ENCODE assay signal across 9 cellular contexts in the genomic region with DNA sequence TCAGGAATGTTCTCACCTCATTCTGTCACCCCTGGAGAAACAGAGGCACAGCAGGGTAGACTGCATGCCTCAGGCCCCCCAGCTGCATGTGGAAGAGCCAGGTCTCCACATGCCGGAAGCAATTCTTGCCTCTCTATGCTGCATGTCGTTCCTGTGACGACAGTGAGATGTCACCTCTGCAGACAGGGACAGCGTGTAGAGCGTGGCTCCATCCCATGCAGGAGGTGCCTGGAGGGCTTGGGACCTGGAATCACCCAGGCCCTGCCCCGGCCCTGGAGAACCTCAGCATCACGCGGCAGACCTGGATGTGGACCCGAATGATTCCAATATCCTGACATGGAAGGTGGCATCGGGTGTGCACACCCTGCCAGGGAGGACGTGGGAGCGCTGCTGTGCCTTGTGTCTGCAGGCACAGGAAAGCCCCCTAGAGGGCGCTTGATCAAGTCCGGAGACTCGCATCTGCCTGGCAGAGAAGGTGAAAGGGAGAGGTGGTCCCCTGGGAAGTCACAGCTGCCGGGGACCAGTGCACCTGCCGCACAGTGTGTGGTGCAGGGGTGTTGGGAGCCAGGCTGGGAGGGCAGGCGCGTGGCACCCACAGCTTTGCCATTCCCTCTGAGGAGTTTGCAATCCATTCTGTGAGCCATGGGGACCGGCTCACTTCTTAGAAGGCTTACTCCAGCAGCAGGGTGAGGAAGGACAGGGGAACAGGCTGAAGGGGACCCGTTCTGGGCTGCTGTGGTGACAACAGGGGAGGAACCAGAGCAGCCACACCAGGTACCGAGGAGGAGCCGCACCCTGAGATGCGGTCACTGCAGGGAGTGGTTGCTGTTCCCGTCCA. TPM values are rescaled to one million over a fixed set of nuclear protein-coding genes. Genes with fewer than 3 reads are reported as not detected.
A peak's percentile ranks its signal among the peaks of the same experiment; 100 is the strongest.
DNase-seq lines count a peak whose midpoint lies in the region; ATAC-seq and TF ChIP-seq lines count a peak whose summit lies in the region.
"Had no signal": no experiment of that assay in that cellular context is flagged by ENCODE, and none has a peak within 500 bp of the region (broad histone marks: within the 10 kb centered on the region; RNA-seq: fewer than 3 reads in every experiment).

No MANE protein-coding gene starts in this region.

- H3K4me3 ChIP-seq in DOHH2 (ENCODE audit: low read length) (no peak overlapping the region), uterus (no peak overlapping the region)

- ATAC-seq in GM19438 (IDR thresholded peaks at IDR 0.05; ENCODE audit: low read depth, unreplicated experiment) (peak; percentile 86), HG03469 (IDR thresholded peaks at IDR 0.05; ENCODE audit: unreplicated experiment) (peak; percentile 82)

- H4K20me1 ChIP-seq in DOHH2 (ENCODE audit: control insufficient read depth, insufficient read depth, low read depth, low read length), result no peaks in the 10 kb centered on the region

- TF ChIP-seq CTCF in DOHH2 (IDR thresholded peaks at IDR 0.05; ENCODE audit: low read depth, low read length, poor library complexity, severe bottlenecking) (peak; percentile 99), RWPE1 (conservative IDR thresholded peaks at IDR 0.05; ENCODE audit: low read depth) (peak; percentile 50), uterus (IDR thresholded peaks at IDR 0.05) (no peak)

- H3K9me3 ChIP-seq in DOHH2 (ENCODE audit: control insufficient read depth, insufficient read depth, low read length) (no peaks in the 10 kb centered on the region), uterus (no peaks in the 10 kb centered on the region)

- H3F3A ChIP-seq in DOHH2 (ENCODE audit: control insufficient read depth, insufficient read depth), result no peaks in the 10 kb centered on the region

- CTCF ChIA-PET in RWPE1 (lab: Yijun Ruan, JAX), result no interaction called here

- no peaks in the 10 kb centered on the region for H3K9me2 ChIP-seq in DOHH2 (replicated peaks; ENCODE audit: control insufficient read depth, low read length)

- intact Hi-C loops in uterus (cut with DNase I; ENCODE audit: low total_unique reads), result no loop called here

- H3K4me2 ChIP-seq in DOHH2 (ENCODE audit: low read length), result 0 out of 2 replicates have a peak overlapping the region, but pooled peaks have one; percentile 6

- DNase-seq in RWPE1 (ENCODE audit: low spot score) (peak; percentile 17), anterior cingulate cortex (lab: John Stamatoyannopoulos, UW) (peak in 39 of 58 donors; percentile 4 to 61 (median 23)), left kidney (ENCODE audit: low read depth, low spot score) (peak; percentile 84), uterus (no peak)
- peak; percentile 29 to 46 for DNase-seq in stimulated activated CD8-positive, alpha-beta memory T cell treated with anti-CD3 and anti-CD28 coated beads, Interleukin-2, amount 100 ng/mL, for 48 hours (ENCODE audit: low read depth in 2 of 2)

- H3K4me1 ChIP-seq in DOHH2 (ENCODE audit: control insufficient read depth, low read length), result peaks cover 7% of the 10 kb centered on the region
- no peaks in the 10 kb centered on the region for H3K4me1 ChIP-seq in uterus

- H3K27ac ChIP-seq in DOHH2 (ENCODE audit: low read depth, low read length), result no peak overlapping the region
- no peak overlapping the region for H3K27ac ChIP-seq in RWPE1
- H3K27ac ChIP-seq in uterus, result no peak overlapping the region

- POLR2A ChIA-PET in RWPE1 (lab: Yijun Ruan, JAX; ENCODE audit: low non-redundant PET), result no interaction called here

- no peak for TF ChIP-seq POLR2A in uterus (IDR thresholded peaks at IDR 0.05)

- H3K36me3 ChIP-seq in DOHH2 (ENCODE audit: control insufficient read depth, low read length) (no peaks in the 10 kb centered on the region), uterus (no peaks in the 10 kb centered on the region)

- no peaks in the 10 kb centered on the region for H3K79me2 ChIP-seq in DOHH2 (ENCODE audit: control insufficient read depth, low read length)

- H3K27me3 ChIP-seq in DOHH2 (ENCODE audit: control insufficient read depth, low read length) (0 out of 2 replicates have a peak, but pooled peaks cover 6% of the 10 kb centered on the region), uterus (no peaks in the 10 kb centered on the region)

RNA-seq across cellular contexts. Expression of a gene that starts 45.3 kb away (rescaled TPM):
- 1 to 10 TPM in 1 of 4 donors, under 1 TPM in 1, not detected in 2; 0.15 to 2.1 TPM for total RNA-seq in uterus
- total RNA-seq: temporal lobe had no signal

Comparison
In these comparisons a context has a peak if more than half of its experiments do, and no peak if none do; other contexts are left out.
1. CTCF ChIP-seq: peak in DOHH2 (single experiment) and RWPE1 (single experiment); none in uterus (0 of 4).
2. DNase-seq: peak in RWPE1 (single experiment), anterior cingulate cortex (39 of 58), left kidney (single experiment) and stimulated activated CD8-positive, alpha-beta memory T cell treated with anti-CD3 and anti-CD28 coated beads, Interleukin-2, amount 100 ng/mL, for 48 hours (2 of 2); none in uterus (0 of 2).